In the genomic region with DNA sequence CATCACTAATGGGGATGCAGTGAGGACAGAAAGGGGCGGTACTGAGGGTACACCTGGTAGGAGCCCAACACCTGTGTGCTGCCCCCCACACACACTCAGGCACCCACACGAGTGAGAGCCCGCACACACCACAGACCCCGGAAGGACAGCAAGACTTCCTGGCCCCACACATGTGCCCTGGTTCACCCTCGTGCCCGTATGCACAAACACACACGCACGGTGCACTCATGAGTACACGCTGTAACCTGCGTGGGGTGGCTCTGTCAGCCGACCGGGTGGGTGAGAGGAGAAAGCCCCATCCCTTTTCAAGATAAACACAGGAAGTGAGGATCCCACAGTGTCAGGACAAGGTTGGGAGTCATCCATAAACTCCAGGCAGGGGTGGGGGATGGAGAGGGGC, we compare ENCODE assay signal across 1 cellular context.
TF ChIP-seq lines count a peak whose summit lies in the region.

No MANE protein-coding gene starts in this region.

TF ChIP-seq in HEK293, 187 proteins besides CTCF, POLR2A, EP300 and RAD21 (continued from another document):
- no peak for TF ChIP-seq ZNF692 (tag by site-specific recombination; IDR thresholded peaks at IDR 0.05)
- TF ChIP-seq ZNF394 (tag by site-specific recombination; IDR thresholded peaks at IDR 0.05; ENCODE audit: borderline replicate concordance), result no peak
- TF ChIP-seq, protein P1, sequence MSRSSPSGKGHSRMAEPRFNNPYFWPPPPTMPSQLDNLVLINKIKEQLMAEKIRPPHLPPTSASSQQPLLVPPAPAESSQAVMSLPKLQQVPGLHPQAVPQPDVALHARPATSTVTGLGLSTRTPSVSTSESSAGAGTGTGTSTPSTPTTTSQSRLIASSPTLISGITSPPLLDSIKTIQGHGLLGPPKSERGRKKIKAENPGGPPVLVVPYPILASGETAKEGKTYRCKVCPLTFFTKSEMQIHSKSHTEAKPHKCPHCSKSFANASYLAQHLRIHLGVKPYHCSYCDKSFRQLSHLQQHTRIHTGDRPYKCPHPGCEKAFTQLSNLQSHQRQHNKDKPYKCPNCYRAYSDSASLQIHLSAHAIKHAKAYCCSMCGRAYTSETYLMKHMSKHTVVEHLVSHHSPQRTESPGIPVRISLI (tag by site-specific recombination; IDR thresholded peaks at IDR 0.05), result no peak
- no peak for TF ChIP-seq ZNF404 (tag by site-specific recombination; IDR thresholded peaks at IDR 0.05)
- TF ChIP-seq ZSCAN30 (tag by site-specific recombination; IDR thresholded peaks at IDR 0.05), result no peak
- TF ChIP-seq, protein P2, sequence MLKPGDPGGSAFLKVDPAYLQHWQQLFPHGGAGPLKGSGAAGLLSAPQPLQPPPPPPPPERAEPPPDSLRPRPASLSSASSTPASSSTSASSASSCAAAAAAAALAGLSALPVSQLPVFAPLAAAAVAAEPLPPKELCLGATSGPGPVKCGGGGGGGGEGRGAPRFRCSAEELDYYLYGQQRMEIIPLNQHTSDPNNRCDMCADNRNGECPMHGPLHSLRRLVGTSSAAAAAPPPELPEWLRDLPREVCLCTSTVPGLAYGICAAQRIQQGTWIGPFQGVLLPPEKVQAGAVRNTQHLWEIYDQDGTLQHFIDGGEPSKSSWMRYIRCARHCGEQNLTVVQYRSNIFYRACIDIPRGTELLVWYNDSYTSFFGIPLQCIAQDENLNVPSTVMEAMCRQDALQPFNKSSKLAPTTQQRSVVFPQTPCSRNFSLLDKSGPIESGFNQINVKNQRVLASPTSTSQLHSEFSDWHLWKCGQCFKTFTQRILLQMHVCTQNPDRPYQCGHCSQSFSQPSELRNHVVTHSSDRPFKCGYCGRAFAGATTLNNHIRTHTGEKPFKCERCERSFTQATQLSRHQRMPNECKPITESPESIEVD (tag by site-specific recombination; IDR thresholded peaks at IDR 0.05), result no peak
- TF ChIP-seq, protein P3, sequence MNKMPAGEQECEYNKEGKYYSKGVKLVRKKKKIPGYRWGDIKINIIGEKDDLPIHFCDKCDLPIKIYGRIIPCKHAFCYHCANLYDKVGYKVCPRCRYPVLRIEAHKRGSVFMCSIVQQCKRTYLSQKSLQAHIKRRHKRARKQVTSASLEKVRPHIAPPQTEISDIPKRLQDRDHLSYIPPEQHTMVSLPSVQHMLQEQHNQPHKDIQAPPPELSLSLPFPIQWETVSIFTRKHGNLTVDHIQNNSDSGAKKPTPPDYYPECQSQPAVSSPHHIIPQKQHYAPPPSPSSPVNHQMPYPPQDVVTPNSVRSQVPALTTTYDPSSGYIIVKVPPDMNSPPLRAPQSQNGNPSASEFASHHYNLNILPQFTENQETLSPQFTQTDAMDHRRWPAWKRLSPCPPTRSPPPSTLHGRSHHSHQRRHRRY (tag by site-specific recombination; IDR thresholded peaks at IDR 0.05), result no peak
- peak; percentile 34; the same call in 1 of the 2 replicates for TF ChIP-seq ZFHX2 (tag by site-specific recombination; conservative IDR thresholded peaks at IDR 0.05)
- no peak for TF ChIP-seq ZNF560 (tag by site-specific recombination; IDR thresholded peaks at IDR 0.05; ENCODE audit: borderline replicate concordance)
- TF ChIP-seq SP7 (tag by site-specific recombination; IDR thresholded peaks at IDR 0.05), result no peak
- TF ChIP-seq ZNF707 (tag by site-specific recombination; IDR thresholded peaks at IDR 0.05), result no peak
- peak; percentile 39; the same call in 1 of the 2 replicates for TF ChIP-seq EGR2 (tag by site-specific recombination; IDR thresholded peaks at IDR 0.05; ENCODE audit: low read depth)
TF ChIP-seq in HEK293: peak in this region for 2.
